9 cellular contexts compared by ENCODE assay signal in the genomic region with DNA sequence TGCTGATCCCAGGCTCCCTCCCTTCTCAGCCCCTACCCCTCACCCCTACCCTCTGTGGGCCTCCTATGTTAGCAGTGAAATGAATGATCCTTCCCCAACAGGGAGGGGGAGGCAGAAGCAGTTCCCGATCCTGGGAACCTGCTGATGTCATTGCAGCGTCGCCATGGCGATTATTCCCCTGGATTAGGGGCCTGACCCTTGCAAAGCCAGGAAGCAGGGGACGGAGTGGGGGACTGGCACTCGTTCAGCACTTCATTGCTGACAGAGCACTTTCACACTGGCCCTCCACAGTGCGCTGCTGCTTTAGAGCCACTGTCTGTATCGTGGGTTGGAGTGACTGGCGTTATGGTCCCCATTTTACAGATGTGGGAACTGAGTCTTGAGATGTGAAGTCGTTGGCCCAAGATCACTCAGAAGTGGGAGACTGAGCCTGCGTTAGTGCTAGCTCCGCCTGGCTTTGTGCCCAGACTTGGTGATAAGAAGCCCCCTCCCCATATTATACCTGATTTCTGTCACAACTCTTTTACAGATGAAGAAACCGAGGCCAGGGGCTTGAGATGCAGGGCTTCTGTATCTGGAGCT. TPM values are rescaled to one million over a fixed set of nuclear protein-coding genes. Genes with fewer than 3 reads are reported as not detected.
DNase-seq lines count a peak whose midpoint lies in the region; ATAC-seq, FAIRE-seq and TF ChIP-seq lines count a peak whose summit lies in the region.
"Had no signal": no experiment of that assay in that cellular context is flagged by ENCODE, and none has a peak within 500 bp of the region (broad histone marks: within the 10 kb centered on the region; RNA-seq: fewer than 3 reads in every experiment).

No MANE protein-coding gene starts in this region.

- TF ChIP-seq CTCF in A549 (IDR thresholded peaks at IDR 0.05) (no peak), Loucy (conservative IDR thresholded peaks at IDR 0.05; ENCODE audit: low read length) (no peak), natural killer cell (IDR thresholded peaks at IDR 0.05) (no peak)

- H3K4me2 ChIP-seq in A549 (no peak overlapping the region), Loucy (ENCODE audit: low read depth, low read length, poor library complexity, severe bottlenecking) (peak overlapping the region; percentile 87)

- DNase-seq in A549 (ENCODE audit: low read depth in 1 of 2, low spot score in 1 of 2) (no peak), natural killer cell (no peak), cerebellar cortex (ENCODE audit: low spot score) (no peak), 8988T (no peak), cortex of kidney (lab: John Stamatoyannopoulos, UW) (no peak)
- DNase-seq in effector memory CD8-positive, alpha-beta T cell, result no peak
- DNase-seq: activated CD4-positive, alpha-beta T cell treated with anti-CD3 and anti-CD28 coated beads, Interleukin-2, amount 50 U/mL, for 48 hours had no signal

- no peak for TF ChIP-seq POLR2A in A549 (IDR thresholded peaks at IDR 0.05; ENCODE audit: low read length)

- H4K20me1 ChIP-seq in Loucy (ENCODE audit: insufficient read depth, low read length, poor library complexity, severe bottlenecking), result no peaks in the 10 kb centered on the region

- H3K4me1 ChIP-seq in A549, result peaks cover 71% of the 10 kb centered on the region
- H3K4me1 ChIP-seq in Loucy (ENCODE audit: insufficient read depth, low read length, poor library complexity, severe bottlenecking), result peaks cover 72% of the 10 kb centered on the region

- peak overlapping the region; percentile 90 to 96 for H3K27ac Mint-ChIP-seq in effector memory CD8-positive, alpha-beta T cell
- H3K27ac Mint-ChIP-seq in natural killer cell, result peak overlapping the region; percentile 95

- H3K36me3 ChIP-seq in Loucy (ENCODE audit: insufficient read depth, low read length), result peaks cover 55% of the 10 kb centered on the region; the same call in 1 of the 2 replicates

- TF ChIP-seq EP300 in A549 (IDR thresholded peaks at IDR 0.05), result no peak

- TF ChIP-seq RAD21 in A549 (conservative IDR thresholded peaks at IDR 0.05 in 1 of 2, IDR thresholded peaks at IDR 0.05 in 1 of 2), result no peak

- no peaks in the 10 kb centered on the region for H3K27me3 Mint-ChIP-seq in effector memory CD8-positive, alpha-beta T cell
- H3K27me3 Mint-ChIP-seq in natural killer cell (ENCODE audit: low read depth in 2 of 2), result no peaks in the 10 kb centered on the region

- H3F3A ChIP-seq in Loucy (ENCODE audit: low read depth), result peaks cover 6% of the 10 kb centered on the region; the same call in 1 of the 2 replicates

- CTCF ChIA-PET in A549 (lab: Yijun Ruan, JAX), result interaction anchor here (1.3 to 4.2 kb wide), 4 partner anchors 12 to 257 kb away, joined by 4 to 14 read pairs (median 4); no protein-coding TSS in a partner anchor

- intact Hi-C loops in natural killer cell (cut with micrococcal nuclease), result no loop called here

- H3K79me2 ChIP-seq in Loucy (ENCODE audit: insufficient read depth, low read length), result peaks cover 38% of the 10 kb centered on the region

- WGBS in A549 (ENCODE audit: missing lambda C conversion rate), result 83% methylated on average over 13 of the region's 13 CpGs

- H3K27me3 ChIP-seq in Loucy (ENCODE audit: insufficient read depth, low read length, poor library complexity, severe bottlenecking), result no peaks in the 10 kb centered on the region

- H3K4me3 ChIP-seq in A549 (no peak overlapping the region), Loucy (ENCODE audit: low read length, poor library complexity, severe bottlenecking) (no peak overlapping the region)

- POLR2A ChIA-PET in A549 (lab: Yijun Ruan, JAX), result interaction anchor here (3.0 kb wide), 1 partner anchor 27 kb away, joined by 6 read pairs; a partner anchor contains a TSS

- H3K27ac ChIP-seq in A549, result peak overlapping the region in 1 of 2 experiments; percentile 85; a peak in 2 of 6 replicates

- peaks cover 80% of the 10 kb centered on the region for H3K36me3 Mint-ChIP-seq in effector memory CD8-positive, alpha-beta T cell (ENCODE audit: insufficient read depth)
- H3K36me3 Mint-ChIP-seq in natural killer cell, result no peaks in the 10 kb centered on the region

- ATAC-seq in A549, result no peak
- ATAC-seq in effector memory CD8-positive, alpha-beta T cell (replicated peaks), result no peak
- ATAC-seq in natural killer cell, result no peak
- no peak for ATAC-seq in HG03342 (IDR thresholded peaks at IDR 0.05; ENCODE audit: unreplicated experiment)

- peak overlapping the region; percentile 90 for H3K9ac ChIP-seq in Loucy (ENCODE audit: low read depth, low read length, poor library complexity, severe bottlenecking)

- H3K9me3 ChIP-seq in A549, result no peaks in the 10 kb centered on the region
- H3K9me3 ChIP-seq in Loucy (ENCODE audit: insufficient read depth, low read depth, low read length), result no peaks in the 10 kb centered on the region

- no peaks in the 10 kb centered on the region for H3K9me3 Mint-ChIP-seq in effector memory CD8-positive, alpha-beta T cell
- H3K9me3 Mint-ChIP-seq in natural killer cell, result no peaks in the 10 kb centered on the region

- peaks cover 67 to 75% of the 10 kb centered on the region in 2 donors for H3K4me1 Mint-ChIP-seq in effector memory CD8-positive, alpha-beta T cell (ENCODE audit: low read depth in 2 of 2)
- H3K4me1 Mint-ChIP-seq in natural killer cell, result peaks cover 72 to 84% of the 10 kb centered on the region in 2 donors

- H2AFZ ChIP-seq in Loucy (ENCODE audit: low read length), result no peak overlapping the region

- peak overlapping the region in 1 of 2 donors; percentile 21 for H3K4me3 Mint-ChIP-seq in effector memory CD8-positive, alpha-beta T cell
- H3K4me3 Mint-ChIP-seq in natural killer cell, result peak overlapping the region; percentile 52

- H3K9me2 ChIP-seq in Loucy (replicated peaks; ENCODE audit: low read depth, low read length), result no peaks in the 10 kb centered on the region

- FAIRE-seq in A549 (lab: Jason Lieb, UNC), result no peak

TF ChIP-seq in A549, 52 proteins besides CTCF, POLR2A, EP300 and RAD21:
- TF ChIP-seq KDM1A (IDR thresholded peaks at IDR 0.05; ENCODE audit: low read depth) (peak; percentile 61; the same call in 1 of the 2 replicates), JUNB (IDR thresholded peaks at IDR 0.05) (no peak), FOSL2 (IDR thresholded peaks at IDR 0.05) (no peak), FOSL2 (CRISPR knock-in tag; IDR thresholded peaks at IDR 0.05) (no peak), MAFK (IDR thresholded peaks at IDR 0.05; ENCODE audit: partially characterized antibody) (peak; percentile 78), HOXA7 (CRISPR knock-in tag; IDR thresholded peaks at IDR 0.05) (no peak), BHLHE40 (IDR thresholded peaks at IDR 0.05; ENCODE audit: low read depth, low read length) (no peak), CBX2 (IDR thresholded peaks at IDR 0.05; ENCODE audit: borderline replicate concordance, low read depth) (no peak), HEYL (CRISPR knock-in tag; IDR thresholded peaks at IDR 0.05) (no peak), KDM5A (IDR thresholded peaks at IDR 0.05) (no peak), ESRRA (IDR thresholded peaks at IDR 0.05; ENCODE audit: borderline replicate concordance, low read length) (no peak), CEBPB (IDR thresholded peaks at IDR 0.05) (no peak), MYC (IDR thresholded peaks at IDR 0.05; ENCODE audit: borderline replicate concordance, low read length) (no peak), RFX5 (IDR thresholded peaks at IDR 0.05) (no peak)
- TF ChIP-seq, protein P1, sequence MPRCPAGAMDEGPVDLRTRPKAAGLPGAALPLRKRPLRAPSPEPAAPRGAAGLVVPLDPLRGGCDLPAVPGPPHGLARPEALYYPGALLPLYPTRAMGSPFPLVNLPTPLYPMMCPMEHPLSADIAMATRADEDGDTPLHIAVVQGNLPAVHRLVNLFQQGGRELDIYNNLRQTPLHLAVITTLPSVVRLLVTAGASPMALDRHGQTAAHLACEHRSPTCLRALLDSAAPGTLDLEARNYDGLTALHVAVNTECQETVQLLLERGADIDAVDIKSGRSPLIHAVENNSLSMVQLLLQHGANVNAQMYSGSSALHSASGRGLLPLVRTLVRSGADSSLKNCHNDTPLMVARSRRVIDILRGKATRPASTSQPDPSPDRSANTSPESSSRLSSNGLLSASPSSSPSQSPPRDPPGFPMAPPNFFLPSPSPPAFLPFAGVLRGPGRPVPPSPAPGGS (IDR thresholded peaks at IDR 0.05), result no peak
- TF ChIP-seq, protein P2, sequence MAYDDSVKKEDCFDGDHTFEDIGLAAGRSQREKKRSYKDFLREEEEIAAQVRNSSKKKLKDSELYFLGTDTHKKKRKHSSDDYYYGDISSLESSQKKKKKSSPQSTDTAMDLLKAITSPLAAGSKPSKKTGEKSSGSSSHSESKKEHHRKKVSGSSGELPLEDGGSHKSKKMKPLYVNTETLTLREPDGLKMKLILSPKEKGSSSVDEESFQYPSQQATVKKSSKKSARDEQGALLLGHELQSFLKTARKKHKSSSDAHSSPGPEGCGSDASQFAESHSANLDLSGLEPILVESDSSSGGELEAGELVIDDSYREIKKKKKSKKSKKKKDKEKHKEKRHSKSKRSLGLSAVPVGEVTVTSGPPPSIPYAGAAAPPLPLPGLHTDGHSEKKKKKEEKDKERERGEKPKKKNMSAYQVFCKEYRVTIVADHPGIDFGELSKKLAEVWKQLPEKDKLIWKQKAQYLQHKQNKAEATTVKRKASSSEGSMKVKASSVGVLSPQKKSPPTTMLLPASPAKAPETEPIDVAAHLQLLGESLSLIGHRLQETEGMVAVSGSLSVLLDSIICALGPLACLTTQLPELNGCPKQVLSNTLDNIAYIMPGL (CRISPR knock-in tag; IDR thresholded peaks at IDR 0.05; ENCODE audit: borderline replicate concordance), result no peak
- TF ChIP-seq, protein P3, sequence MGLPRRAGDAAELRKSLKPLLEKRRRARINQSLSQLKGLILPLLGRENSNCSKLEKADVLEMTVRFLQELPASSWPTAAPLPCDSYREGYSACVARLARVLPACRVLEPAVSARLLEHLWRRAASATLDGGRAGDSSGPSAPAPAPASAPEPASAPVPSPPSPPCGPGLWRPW (IDR thresholded peaks at IDR 0.05), result no peak

RNA-seq across cellular contexts. Expression of a gene that starts 26.6 kb away (rescaled TPM):
- 145 and 152 TPM in 2 replicates for polyA plus RNA-seq in A549 (2011; rRNA removed)
- 201 and 252 TPM in 2 replicates for polyA plus RNA-seq in A549 (2012; cell fraction: cytosol; rRNA removed)
- polyA plus RNA-seq in A549 (2012; cell fraction: nucleus; rRNA removed), result 247 and 316 TPM in 2 replicates
- 281 to 312 TPM (median 287 TPM) in 3 replicates for polyA plus RNA-seq in A549 (2017; fragmentation: RNase III; extraction: RNeasy Plus Mini Kit Qiagen cat#74134 plus additional on column Dnase treatment)
- polyA minus RNA-seq in A549 (2011; rRNA and poly(A)+ RNA removed), result 197 TPM in 2 replicates
- 100 to 1,000 TPM; 293 to 363 (median 340) TPM for total RNA-seq in natural killer cell

RNA-seq across cellular contexts. Expression of a gene that starts 42.9 kb away (rescaled TPM):
- polyA plus RNA-seq in A549 (2011; rRNA removed) (2,297 and 2,715 TPM in 2 replicates), A549 (2017; fragmentation: RNase III; extraction: RNeasy Plus Mini Kit Qiagen cat#74134 plus additional on column Dnase treatment) (2,814 to 3,171 TPM (median 2,969 TPM) in 3 replicates)
- polyA plus RNA-seq in A549 (2012; cell fraction: cytosol; rRNA removed), result 1,824 and 2,393 TPM in 2 replicates
- polyA plus RNA-seq in A549 (2012; cell fraction: nucleus; rRNA removed), result 368 and 737 TPM in 2 replicates
- polyA minus RNA-seq in A549 (2011; rRNA and poly(A)+ RNA removed), result 307 and 414 TPM in 2 replicates
- 100 to 1,000 TPM; 752 to 934 (median 923) TPM for total RNA-seq in natural killer cell
